In genomic region chrX:41543668-41544067, GRCh38 we compare ENCODE assay signal across 25 cellular contexts.
A peak's percentile ranks its signal among the peaks of the same experiment; 100 is the strongest.
DNase-seq lines count a peak whose midpoint lies in the region; ATAC-seq, FAIRE-seq and TF ChIP-seq lines count a peak whose summit lies in the region.
"Had no signal": no experiment of that assay in that cellular context is flagged by ENCODE, and none has a peak within 500 bp of the region (broad histone marks: within the 10 kb centered on the region; RNA-seq: fewer than 3 reads in every experiment).

No MANE protein-coding gene starts in this region.

- TF ChIP-seq CTCF in HepG2 (CRISPR knock-in tag; IDR thresholded peaks at IDR 0.05) (no peak), right lobe of liver (IDR thresholded peaks at IDR 0.05) (no peak), K562 (IDR thresholded peaks at IDR 0.05 in 2 of 3, conservative IDR thresholded peaks at IDR 0.05 in 1 of 3; ENCODE audit: insufficient read depth in 2 of 3, low read depth in 1 of 3, low read length in 3 of 3) (no peak), esophagus muscularis mucosa (IDR thresholded peaks at IDR 0.05) (no peak)

- H3K27me3 ChIP-seq in HepG2 (ENCODE audit: control insufficient read depth in 1 of 2, insufficient read depth in 2 of 2, low read length in 2 of 2): no peaks in the 10 kb centered on the region
- H3K27me3 ChIP-seq in right lobe of liver: no peaks in the 10 kb centered on the region
- H3K27me3 ChIP-seq in K562 (ENCODE audit: control insufficient read depth in 2 of 2, insufficient read depth in 2 of 2, low read length in 2 of 2): no peaks in the 10 kb centered on the region
- H3K27me3 ChIP-seq in mesenchymal stem cell (ENCODE audit: control insufficient read depth in 1 of 2, insufficient read depth in 1 of 2, low read length in 2 of 2): peaks cover 0 to 5% of the 10 kb centered on the region in 2 experiments
- no peaks in the 10 kb centered on the region for H3K27me3 ChIP-seq in esophagus muscularis mucosa
- H3K27me3 ChIP-seq: BE2C had no signal

- no peaks in the 10 kb centered on the region for H3K9me1 ChIP-seq in K562 (ENCODE audit: control insufficient read depth, insufficient read depth, low read length)

- DNase-seq in HepG2 (ENCODE audit: low spot score) (no peak), right lobe of liver (no peak), K562 (ENCODE audit: extremely low read depth in 1 of 4, low spot score in 3 of 4) (no peak), mesenchymal stem cell (no peak), anterior cingulate cortex (lab: John Stamatoyannopoulos, UW) (no peak), esophagus muscularis mucosa (ENCODE audit: extremely low spot score) (no peak)
- DNase-seq: ACHN; BE2C; C1 segment of cervical spinal cord; CD4-positive, alpha-beta memory T cell; CD4-positive, CD25-positive, alpha-beta regulatory T cell; CD8-positive, alpha-beta memory T cell; COR-L47; DMS 273 treated with DMSO at 0.1 percent for 48 hours; DMS153; DMS53; DMS79; DND-41; EL; GDM1 had no signal

- TF ChIP-seq RAD21 in HepG2 (CRISPR knock-in tag; IDR thresholded peaks at IDR 0.05) (no peak), K562 (CRISPR knock-in tag; conservative IDR thresholded peaks at IDR 0.05 in 1 of 2, IDR thresholded peaks at IDR 0.05 in 1 of 2) (no peak)

- ATAC-seq in HepG2 (no peak), right lobe of liver (no peak), K562 (no peak), GM18505 (IDR thresholded peaks at IDR 0.05; ENCODE audit: unreplicated experiment) (no peak)
- ATAC-seq: GM12878 had no signal

- no peak overlapping the region for H4K91ac ChIP-seq in mesenchymal stem cell (ENCODE audit: low read length)

- H3K18ac ChIP-seq in mesenchymal stem cell (ENCODE audit: low read depth in 1 of 2, low read length in 2 of 2): no peak overlapping the region

- no peak for TF ChIP-seq POLR2A in HepG2 (IDR thresholded peaks at IDR 0.05; ENCODE audit: insufficient read depth in 1 of 2, low read depth in 2 of 2, low read length in 2 of 2)
- TF ChIP-seq POLR2A in right lobe of liver (IDR thresholded peaks at IDR 0.05): no peak
- no peak for TF ChIP-seq POLR2A in K562 (conservative IDR thresholded peaks at IDR 0.05)
- no peak for TF ChIP-seq POLR2A in GM18505 (IDR thresholded peaks at IDR 0.05; ENCODE audit: borderline replicate concordance, extremely low read depth, insufficient read depth, insufficient read length)
- TF ChIP-seq POLR2A in esophagus muscularis mucosa (IDR thresholded peaks at IDR 0.05; ENCODE audit: low read depth): no peak

- H2BK5ac ChIP-seq in mesenchymal stem cell (ENCODE audit: low read depth, low read length, poor library complexity, severe bottlenecking): no peak overlapping the region

- FAIRE-seq in HepG2 (lab: Jason Lieb, UNC) (no peak), K562 (lab: Jason Lieb, UNC) (no peak)
- FAIRE-seq: GM12878, GM12892 had no signal

- no peak overlapping the region for H2AFZ ChIP-seq in HepG2 (ENCODE audit: low read length)
- H2AFZ ChIP-seq in K562 (ENCODE audit: low read depth, low read length): no peak overlapping the region
- no peak overlapping the region for H2AFZ ChIP-seq in mesenchymal stem cell (ENCODE audit: low read depth, low read length)

- no peaks in the 10 kb centered on the region for H3K36me3 ChIP-seq in HepG2 (replicated peaks in 1 of 2; ENCODE audit: control insufficient read depth in 1 of 2, insufficient read depth in 2 of 2, low read length in 2 of 2)
- no peaks in the 10 kb centered on the region for H3K36me3 ChIP-seq in right lobe of liver
- H3K36me3 ChIP-seq in K562 (ENCODE audit: control insufficient read depth, insufficient read depth, low read length): no peaks in the 10 kb centered on the region
- H3K36me3 ChIP-seq in mesenchymal stem cell (ENCODE audit: control insufficient read depth in 1 of 2, insufficient read depth in 2 of 2, low read depth in 1 of 2, low read length in 2 of 2): no peaks in the 10 kb centered on the region
- no peaks in the 10 kb centered on the region for H3K36me3 ChIP-seq in esophagus muscularis mucosa
- H3K36me3 ChIP-seq: BE2C had no signal

- no peaks in the 10 kb centered on the region for H3K9me3 ChIP-seq in HepG2 (ENCODE audit: low read length)
- no peaks in the 10 kb centered on the region for H3K9me3 ChIP-seq in right lobe of liver
- H3K9me3 ChIP-seq in K562 (replicated peaks; ENCODE audit: control insufficient read depth, insufficient read depth, low read depth, low read length): no peaks in the 10 kb centered on the region; the same call in 1 of the 2 replicates
- H3K9me3 ChIP-seq in mesenchymal stem cell (ENCODE audit: control insufficient read depth, low read length): no peaks in the 10 kb centered on the region
- H3K9me3 ChIP-seq in esophagus muscularis mucosa: no peaks in the 10 kb centered on the region
- H3K9me3 ChIP-seq: BE2C, BLaER1 had no signal

- no peak overlapping the region for H3K4me3 ChIP-seq in HepG2 (replicated peaks in 1 of 3; ENCODE audit: insufficient read depth in 1 of 3, low read depth in 2 of 3, low read length in 3 of 3)
- no peak overlapping the region for H3K4me3 ChIP-seq in right lobe of liver
- H3K4me3 ChIP-seq in K562: no peak overlapping the region
- no peak overlapping the region for H3K4me3 ChIP-seq in mesenchymal stem cell (ENCODE audit: insufficient read depth in 1 of 2, low read depth in 1 of 2, low read length in 2 of 2)
- H3K4me3 ChIP-seq in esophagus muscularis mucosa: no peak overlapping the region
- H3K4me3 ChIP-seq: BLaER1, GM12878 had no signal

- H4K8ac ChIP-seq in mesenchymal stem cell (ENCODE audit: low read length): no peak overlapping the region

- H3K79me2 ChIP-seq in HepG2 (ENCODE audit: insufficient read depth, low read length): no peaks in the 10 kb centered on the region
- no peaks in the 10 kb centered on the region for H3K79me2 ChIP-seq in K562 (ENCODE audit: control insufficient read depth, insufficient read depth, low read length)

- H4K20me1 ChIP-seq in HepG2 (ENCODE audit: insufficient read depth, low read length) (no peaks in the 10 kb centered on the region), K562 (replicated peaks; ENCODE audit: control insufficient read depth, insufficient read depth, low read length) (no peaks in the 10 kb centered on the region)
- H4K20me1 ChIP-seq: BLaER1 had no signal

- H3K9ac ChIP-seq in HepG2 (ENCODE audit: insufficient read depth, low read depth, low read length) (no peak overlapping the region), K562 (ENCODE audit: insufficient read depth in 1 of 2, low read depth in 2 of 2, low read length in 2 of 2) (no peak overlapping the region), mesenchymal stem cell (ENCODE audit: low read length) (no peak overlapping the region)
- H3K9ac ChIP-seq: BLaER1 had no signal

- intact Hi-C loops in HepG2 (cut with micrococcal nuclease; ENCODE audit: unreplicated experiment) (no loop called here), right lobe of liver (cut with DNase I) (no loop called here), K562 (cut with micrococcal nuclease) (no loop called here), esophagus muscularis mucosa (cut with DNase I) (no loop called here)

- H3K4ac ChIP-seq in mesenchymal stem cell (ENCODE audit: low read depth in 1 of 2, low read length in 2 of 2): no peak overlapping the region

- CTCF ChIA-PET in HepG2 (lab: Yijun Ruan, JAX; ENCODE audit: low intra/inter-chr PET ratio, low total read pairs) (no interaction called here), K562 (lab: Yijun Ruan, JAX; ENCODE audit: low intra/inter-chr PET ratio) (no interaction called here)

- H2BK15ac ChIP-seq in mesenchymal stem cell (ENCODE audit: low read depth, poor library complexity, severe bottlenecking): no peak overlapping the region

- H2BK120ac ChIP-seq in mesenchymal stem cell (ENCODE audit: low read depth, low read length): no peak overlapping the region

- H2AK5ac ChIP-seq in mesenchymal stem cell (ENCODE audit: low read length, severe bottlenecking): no peak overlapping the region

- WGBS in HepG2 (ENCODE audit: low lambda C conversion rate): 99% methylated on average over 4 of the region's 4 CpGs
- WGBS in right lobe of liver (ENCODE audit: insufficient coverage, low coverage, low lambda C conversion rate, missing lambda C conversion rate): 65% methylated on average over 4 of the region's 4 CpGs
- WGBS in K562 (ENCODE audit: insufficient coverage, low coverage, missing lambda C conversion rate): 25% methylated on average over 4 of the region's 4 CpGs
- WGBS in mesenchymal stem cell: no CpG with 5 or more reads among the region's 4 CpGs
- WGBS in esophagus muscularis mucosa: 90% methylated on average over 4 of the region's 4 CpGs

- TF ChIP-seq EP300 in HepG2 (IDR thresholded peaks at IDR 0.05; ENCODE audit: low read depth in 2 of 2, low read length in 2 of 2): no peak
- no peak for TF ChIP-seq EP300 in HepG2 (CRISPR knock-in tag; IDR thresholded peaks at IDR 0.05; ENCODE audit: borderline replicate concordance)
- no peak for TF ChIP-seq EP300 in K562 (IDR thresholded peaks at IDR 0.05; ENCODE audit: low read length)
- no peak for TF ChIP-seq EP300 in esophagus muscularis mucosa (IDR thresholded peaks at IDR 0.05)

- in situ Hi-C loops in HepG2 (cut with HindIII; ENCODE audit: extremely low pct_ligation_motif_present, low pct_unique_long_range_greater_than_20kb) (no loop called here), K562 (cut with MboI) (loop anchor here (25.0 kb wide), 1 partner anchor 394 kb away; no protein-coding TSS in a partner anchor)

- BruUV-seq in HepG2 (replicated peaks; lab: Mats Ljungman, UMichigan) (no TSS peak), K562 (replicated peaks; lab: Mats Ljungman, UMichigan) (no TSS peak)

- peaks cover 1% of the 10 kb centered on the region for H3K79me1 ChIP-seq in mesenchymal stem cell (replicated peaks; ENCODE audit: low read length, poor library complexity, severe bottlenecking)

- H3K23ac ChIP-seq in mesenchymal stem cell (ENCODE audit: low read length in 2 of 2): no peak overlapping the region

- no peak overlapping the region for H2BK12ac ChIP-seq in mesenchymal stem cell (ENCODE audit: low read length in 2 of 2)

- no peak overlapping the region for H3K14ac ChIP-seq in mesenchymal stem cell (ENCODE audit: low read length in 2 of 2)

- H3K4me2 ChIP-seq in HepG2 (ENCODE audit: low read depth, low read length) (no peak overlapping the region), K562 (ENCODE audit: insufficient read depth, low read length) (no peak overlapping the region), mesenchymal stem cell (ENCODE audit: low read length, poor library complexity, severe bottlenecking) (no peak overlapping the region)
- H3K4me2 ChIP-seq: BLaER1 had no signal

- H3K4me1 ChIP-seq in HepG2 (ENCODE audit: insufficient read depth, low read length) (no peaks in the 10 kb centered on the region), right lobe of liver (no peaks in the 10 kb centered on the region), K562 (replicated peaks in 1 of 2; ENCODE audit: control insufficient read depth in 2 of 2, insufficient read depth in 2 of 2, low read length in 2 of 2) (no peaks in the 10 kb centered on the region; a peak in 1 of 5 replicates), mesenchymal stem cell (ENCODE audit: control insufficient read depth, insufficient read depth, low read depth, low read length) (peaks cover 1% of the 10 kb centered on the region), esophagus muscularis mucosa (no peaks in the 10 kb centered on the region)
- H3K4me1 ChIP-seq: BE2C, BLaER1 had no signal

- POLR2A ChIA-PET in HepG2 (lab: Yijun Ruan, JAX) (no interaction called here), K562 (lab: Yijun Ruan, JAX) (no interaction called here)

- H3K27ac ChIP-seq in HepG2 (ENCODE audit: extremely low read length, insufficient read depth, low read length) (no peak overlapping the region), right lobe of liver (no peak overlapping the region), K562 (ENCODE audit: extremely low read depth, low read depth, low read length) (no peak overlapping the region), mesenchymal stem cell (ENCODE audit: low read length, poor library complexity, severe bottlenecking) (peak overlapping the region; percentile 35), esophagus muscularis mucosa (replicated peaks in 1 of 4) (no peak overlapping the region)
- H3K27ac ChIP-seq: 22Rv1, BLaER1 had no signal

Comparison
In these comparisons a context has a peak if more than half of its experiments do, and no peak if none do; other contexts are left out.
1. Of the 241 proteins assayed by ChIP-seq in both HepG2 and K562: peak only in HepG2: none; only in K562: ZFP36; in both: none; in neither: 240.